ENCODE assay signal across 7 cellular contexts in the genomic region with DNA sequence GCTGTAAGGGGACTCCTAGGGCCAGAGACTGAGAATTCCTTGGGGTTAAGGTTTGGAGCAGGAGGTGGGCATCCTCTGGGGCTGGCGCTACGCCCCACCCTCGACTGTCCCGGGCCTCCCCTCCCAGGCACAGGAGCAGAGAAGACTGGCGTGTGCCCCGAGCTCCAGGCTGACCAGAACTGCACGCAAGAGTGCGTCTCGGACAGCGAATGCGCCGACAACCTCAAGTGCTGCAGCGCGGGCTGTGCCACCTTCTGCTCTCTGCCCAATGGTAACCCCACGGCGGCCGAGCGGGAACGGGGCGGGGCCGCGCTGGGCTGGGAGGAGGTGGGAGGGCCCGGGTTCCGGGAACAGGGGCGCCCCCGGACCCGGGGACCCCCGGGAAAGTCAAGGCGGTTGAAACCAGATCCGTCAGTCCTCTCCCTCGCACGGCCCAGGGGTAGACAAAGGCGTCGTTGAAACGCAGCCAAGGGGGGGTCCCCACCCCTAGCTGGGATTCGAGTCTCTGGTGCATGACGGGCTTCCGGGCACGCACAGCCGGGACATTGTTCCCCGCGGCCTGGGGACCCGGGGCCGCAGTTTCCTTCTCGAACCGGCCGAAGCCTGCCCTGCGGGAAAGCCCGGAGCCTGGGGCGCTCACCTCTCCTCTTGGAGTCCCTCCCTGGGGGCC. TPM values are rescaled to one million over a fixed set of nuclear protein-coding genes. Genes with fewer than 3 reads are reported as not detected.
DNase-seq lines count a peak whose midpoint lies in the region; ATAC-seq and TF ChIP-seq lines count a peak whose summit lies in the region.

No MANE protein-coding gene starts in this region.

- H3K36me3 ChIP-seq in SJCRH30 (no peaks in the 10 kb centered on the region), mucosa of rectum (ENCODE audit: control insufficient read depth in 2 of 2, insufficient read depth in 2 of 2, low read length in 2 of 2) (no peaks in the 10 kb centered on the region), transverse colon (no peaks in the 10 kb centered on the region)

- intact Hi-C loops in transverse colon (cut with DNase I; ENCODE audit: low total_unique reads), result no loop called here

- H3K4me1 ChIP-seq in SJCRH30, result peaks cover 3% of the 10 kb centered on the region; the same call in 1 of the 2 replicates
- H3K4me1 ChIP-seq in mucosa of rectum (ENCODE audit: control insufficient read depth in 2 of 2, insufficient read depth in 2 of 2, low read length in 2 of 2), result peaks cover 26 to 42% of the 10 kb centered on the region in 2 donors
- H3K4me1 ChIP-seq in transverse colon, result peaks cover 19 to 37% (median 33%) of the 10 kb centered on the region in 4 donors

- H3K27me3 ChIP-seq in SJCRH30 (peaks cover 6% of the 10 kb centered on the region), mucosa of rectum (ENCODE audit: control insufficient read depth in 2 of 2, insufficient read depth in 2 of 2, low read length in 2 of 2) (no peaks in the 10 kb centered on the region), transverse colon (peaks cover 18% of the 10 kb centered on the region)

- WGBS in transverse colon (ENCODE audit: low coverage in 1 of 2), 2 donors, result 3% methylated on average over 41 of the region's 50 CpGs; no CpG with 5 or more reads in 1 of the 2 donors

- H3K27ac ChIP-seq in SJCRH30 (peak overlapping the region; percentile 30), mucosa of rectum (ENCODE audit: low read depth in 2 of 2, low read length in 2 of 2) (peak overlapping the region; percentile 70 to 76), transverse colon (peak overlapping the region; percentile 78 to 85 (median 82))

- peak; percentile 67 for TF ChIP-seq POLR2A in transverse colon (IDR thresholded peaks at IDR 0.05)

- no peak for TF ChIP-seq CTCF in GM13976 (IDR thresholded peaks at IDR 0.05; ENCODE audit: borderline replicate concordance, control extremely low read depth, extremely low read depth, insufficient read depth, missing control alignments)
- no peak for TF ChIP-seq CTCF in epithelial cell of esophagus (IDR thresholded peaks at IDR 0.05; ENCODE audit: insufficient read depth, low read depth, low read length, missing control alignments)
- TF ChIP-seq CTCF in transverse colon (IDR thresholded peaks at IDR 0.05), result no peak

- H3K9ac ChIP-seq in mucosa of rectum (ENCODE audit: low read depth in 1 of 2, low read length in 2 of 2), result peak overlapping the region; percentile 77 to 78

- TF ChIP-seq EP300 in transverse colon (IDR thresholded peaks at IDR 0.05; ENCODE audit: low read depth), result no peak

- DNase-seq in GM13976 (ENCODE audit: low spot score), result peak; percentile 54
- DNase-seq in SJCRH30, result peak; percentile 71 to 80
- DNase-seq in epithelial cell of esophagus (ENCODE audit: low read depth), result peak; percentile 26
- DNase-seq in transverse colon, result peak; percentile 68

- H3K9me3 ChIP-seq in SJCRH30 (replicated peaks) (no peaks in the 10 kb centered on the region), mucosa of rectum (ENCODE audit: control insufficient read depth in 2 of 2, low read length in 2 of 2) (no peaks in the 10 kb centered on the region), transverse colon (no peaks in the 10 kb centered on the region)

- in situ Hi-C loops in GM13976 (cut with MboI; ENCODE audit: low sequenced_read_pairs, unreplicated experiment), result loop anchor here (25.0 kb wide), 1 partner anchor 292 kb away; no protein-coding TSS in a partner anchor
- in situ Hi-C loops in transverse colon (cut with MboI; ENCODE audit: low pct_ligation_motif_present in 1 of 4, low pct_unique_long_range_greater_than_20kb in 1 of 4, low sequenced_read_pairs in 3 of 4), result loop anchor here in 1 of 4 donors (25.0 kb wide), 1 partner anchor 292 kb away; no protein-coding TSS in a partner anchor

- ATAC-seq in HG02642 (IDR thresholded peaks at IDR 0.05; ENCODE audit: poor library complexity, unreplicated experiment) (peak; percentile 68), GM21576 (IDR thresholded peaks at IDR 0.05; ENCODE audit: unreplicated experiment) (no peak)

- H3K4me3 ChIP-seq in SJCRH30, result peak overlapping the region; percentile 63
- H3K4me3 ChIP-seq in epithelial cell of esophagus (ENCODE audit: low read length), result peak overlapping the region; percentile 11
- H3K4me3 ChIP-seq in mucosa of rectum (ENCODE audit: low read length in 2 of 2), result peak overlapping the region; percentile 69 to 75
- peak overlapping the region; percentile 27 to 52 (median 45) for H3K4me3 ChIP-seq in transverse colon

RNA-seq across cellular contexts. Expression of gene WFDC2, which starts 0.8 kb away (rescaled TPM):
- total RNA-seq in SJCRH30 (2014; rRNA removed; shearing (Covaris generic)), result 5.0 and 6.6 TPM in 2 replicates
- total RNA-seq in transverse colon, result 100 to 1,000 TPM in 1 of 4 donors, 10 to 100 TPM in 3; 11.0 to 325 (median 38.8) TPM

RNA-seq across cellular contexts. Expression of gene SPINT3, which starts 45.0 kb away (rescaled TPM):
- not detected in 2 replicates for total RNA-seq in SJCRH30 (2014; rRNA removed; shearing (Covaris generic))
- not detected for total RNA-seq in transverse colon

RNA-seq across cellular contexts. Expression of gene PIGT, which starts 54.5 kb away (rescaled TPM):
- 106 and 110 TPM in 2 replicates for total RNA-seq in SJCRH30 (2014; rRNA removed; shearing (Covaris generic))
- total RNA-seq in transverse colon, result 100 to 1,000 TPM in 2 of 4 donors, 10 to 100 TPM in 2; 88.3 to 321 (median 108) TPM

Comparison
In these comparisons a context has a peak if more than half of its experiments do, and no peak if none do; other contexts are left out.
1. H3K27ac ChIP-seq: peak in every context shown above with its lines; median percentile 82 in transverse colon; 73 in mucosa of rectum; 30 in SJCRH30.
2. H3K4me3 ChIP-seq: peak in every context shown above with its lines; median percentile 72 in mucosa of rectum; 63 in SJCRH30; 45 in transverse colon; 11 in epithelial cell of esophagus.